31 cellular contexts compared by ENCODE assay signal in genomic region chr12:41364211-41364610, GRCh38.
DNase-seq lines count a peak whose midpoint lies in the region; ATAC-seq and TF ChIP-seq lines count a peak whose summit lies in the region.
"Had no signal": no experiment of that assay in that cellular context is flagged by ENCODE, and none has a peak within 500 bp of the region (broad histone marks: within the 10 kb centered on the region; RNA-seq: fewer than 3 reads in every experiment).

No MANE protein-coding gene starts in this region.

- no peaks in the 10 kb centered on the region for H4K20me1 ChIP-seq in neural cell (ENCODE audit: insufficient read depth)
- H4K20me1 ChIP-seq: BLaER1; BLaER1 treated with 17β-estradiol and CSF1 and Interleukin-3, amounts not matched to agents 10 nM and 100 nM had no signal

- no peaks in the 10 kb centered on the region for H3K36me3 Mint-ChIP-seq in endodermal cell (ENCODE audit: low read depth)
- H3K36me3 Mint-ChIP-seq: CD14-positive monocyte; CD4-positive, alpha-beta memory T cell; CD4-positive, CD25-positive, alpha-beta regulatory T cell; CD8-positive, alpha-beta memory T cell; CD8-positive, alpha-beta T cell had no signal

- H3K4me3 ChIP-seq in endodermal cell (ENCODE audit: low read length) (no peak overlapping the region), neural cell (ENCODE audit: low read length) (no peak overlapping the region)
- H3K4me3 ChIP-seq: A549; BLaER1; BLaER1 treated with 17β-estradiol and CSF1 and Interleukin-3, amounts not matched to agents 10 nM and 100 nM had no signal

- H3K9me3 ChIP-seq in endodermal cell (ENCODE audit: control insufficient read depth, low read length) (peaks cover 6% of the 10 kb centered on the region), neural cell (ENCODE audit: low read length) (no peaks in the 10 kb centered on the region)
- H3K9me3 ChIP-seq: A549, BE2C, BLaER1, Caco-2 had no signal

- H3K27ac ChIP-seq in endodermal cell (ENCODE audit: low read depth, low read length) (peak overlapping the region; percentile 12), neural cell (ENCODE audit: low read length) (no peak overlapping the region)
- H3K27ac ChIP-seq: 22Rv1; A549; BLaER1; BLaER1 treated with 17β-estradiol and CSF1 and Interleukin-3, amounts not matched to agents 10 nM and 100 nM; C4-2B had no signal

- no peak overlapping the region for H2AFZ ChIP-seq in neural cell (ENCODE audit: low read depth, low read length)

- no peaks in the 10 kb centered on the region for H3K9me2 ChIP-seq in neural cell (ENCODE audit: insufficient read depth, low read length)

- DNase-seq in endodermal cell = no peak
- DNase-seq in NOMO-1 (lab: John Stamatoyannopoulos, UW; ENCODE audit: unreplicated experiment in 2 of 2) = no peak
- DNase-seq: 8988T; ACHN; AML-193; BE2C; C1 segment of cervical spinal cord; Caco-2; Calu3; CD4-positive, alpha-beta memory T cell; CD4-positive, alpha-beta T cell; CD4-positive, CD25-positive, alpha-beta regulatory T cell; CD8-positive, alpha-beta memory T cell; CD8-positive, alpha-beta T cell; COR-L47; DMS 273 treated with DMSO at 0.1 percent for 48 hours; DMS153; DMS53; DMS79; DMS79 treated with DMSO at 0.1 percent for 48 hours; DND-41; EL had no signal

- no peaks in the 10 kb centered on the region for H3K36me3 ChIP-seq in endodermal cell (ENCODE audit: control insufficient read depth, insufficient read depth, low read length)
- no peaks in the 10 kb centered on the region for H3K36me3 ChIP-seq in neural cell (ENCODE audit: insufficient read depth, low read length)
- H3K36me3 ChIP-seq: BE2C; BLaER1; BLaER1 treated with 17β-estradiol and CSF1 and Interleukin-3, amounts not matched to agents 10 nM and 100 nM had no signal

- peaks cover 1% of the 10 kb centered on the region for H3K27me3 Mint-ChIP-seq in endodermal cell (ENCODE audit: insufficient read depth)
- H3K27me3 Mint-ChIP-seq: B cell; CD4-positive, alpha-beta T cell; CD4-positive, CD25-positive, alpha-beta regulatory T cell; CD8-positive, alpha-beta memory T cell had no signal

- H3K9ac ChIP-seq in endodermal cell (ENCODE audit: extremely low read depth, low read length, poor library complexity, severe bottlenecking) (no peak overlapping the region), neural cell (ENCODE audit: low read length) (peak overlapping the region; percentile 15)
- H3K9ac ChIP-seq: BLaER1; BLaER1 treated with 17β-estradiol and CSF1 and Interleukin-3, amounts not matched to agents 10 nM and 100 nM had no signal

- no peak for ATAC-seq in HG03521 (IDR thresholded peaks at IDR 0.05; ENCODE audit: unreplicated experiment)
- ATAC-seq: A549; CD8-positive, alpha-beta T cell had no signal

- H3K27me3 ChIP-seq in endodermal cell (ENCODE audit: control insufficient read depth, insufficient read depth, low read length, poor library complexity, severe bottlenecking) = no peaks in the 10 kb centered on the region
- no peaks in the 10 kb centered on the region for H3K27me3 ChIP-seq in neural cell (ENCODE audit: insufficient read depth, low read depth, low read length)
- H3K27me3 ChIP-seq: BE2C; BLaER1; BLaER1 treated with 17β-estradiol and CSF1 and Interleukin-3, amounts not matched to agents 10 nM and 100 nM had no signal

- peaks cover 9% of the 10 kb centered on the region for H3K4me1 ChIP-seq in endodermal cell (ENCODE audit: control insufficient read depth, insufficient read depth, low read length)
- H3K4me1 ChIP-seq: A549; BE2C; BLaER1; BLaER1 treated with 17β-estradiol and CSF1 and Interleukin-3, amounts not matched to agents 10 nM and 100 nM; Caco-2 had no signal

- H3K9me3 Mint-ChIP-seq in endodermal cell = no peaks in the 10 kb centered on the region
- H3K9me3 Mint-ChIP-seq: CD4-positive, alpha-beta memory T cell; CD4-positive, alpha-beta T cell had no signal

- no peak overlapping the region for H3K27ac Mint-ChIP-seq in endodermal cell
- H3K27ac Mint-ChIP-seq: B cell; CD14-positive monocyte; CD4-positive, alpha-beta memory T cell; CD4-positive, alpha-beta T cell; CD4-positive, CD25-positive, alpha-beta regulatory T cell; CD8-positive, alpha-beta memory T cell; CD8-positive, alpha-beta T cell had no signal

- peaks cover 4% of the 10 kb centered on the region for H3F3A ChIP-seq in neural cell (ENCODE audit: insufficient read depth, low read length, poor library complexity, severe bottlenecking)

- H3K4me1 Mint-ChIP-seq in endodermal cell = peaks cover 20% of the 10 kb centered on the region
- H3K4me1 Mint-ChIP-seq: B cell; CD14-positive monocyte; CD4-positive, alpha-beta memory T cell; CD4-positive, CD25-positive, alpha-beta regulatory T cell; CD8-positive, alpha-beta memory T cell had no signal

- WGBS in endodermal cell (ENCODE audit: insufficient coverage in 1 of 2, insufficient read length in 1 of 2), 2 experiments = no CpG with 5 or more reads among the region's 1 CpG

- TF ChIP-seq EP300 in neural cell (conservative IDR thresholded peaks at IDR 0.05; ENCODE audit: poor library complexity, severe bottlenecking) = peak; percentile 95

- no peak overlapping the region for H3K4me3 Mint-ChIP-seq in endodermal cell
- H3K4me3 Mint-ChIP-seq: B cell; CD14-positive monocyte; CD4-positive, alpha-beta memory T cell; CD4-positive, alpha-beta T cell; CD4-positive, CD25-positive, alpha-beta regulatory T cell; CD8-positive, alpha-beta memory T cell; CD8-positive, alpha-beta T cell had no signal

- H3K4me2 ChIP-seq in neural cell (ENCODE audit: low read length) = no peak overlapping the region
- H3K4me2 ChIP-seq: A549; BLaER1; BLaER1 treated with 17β-estradiol and CSF1 and Interleukin-3, amounts not matched to agents 10 nM and 100 nM had no signal

- no peaks in the 10 kb centered on the region for H3K79me2 ChIP-seq in neural cell (replicated peaks; ENCODE audit: insufficient read depth, low read length)

- no peak for TF ChIP-seq CTCF in endodermal cell (conservative IDR thresholded peaks at IDR 0.05)
- TF ChIP-seq CTCF in neural cell (IDR thresholded peaks at IDR 0.05; ENCODE audit: poor library complexity, severe bottlenecking) = no peak

- no peak for TF ChIP-seq RAD21 in neural cell (conservative IDR thresholded peaks at IDR 0.05)

TF ChIP-seq in neural cell, 6 proteins besides CTCF, POLR2A, EP300 and RAD21:
- TF ChIP-seq POLR2AphosphoS5 (IDR thresholded peaks at IDR 0.05) (peak; percentile 72), SMC3 (conservative IDR thresholded peaks at IDR 0.05; ENCODE audit: poor library complexity) (no peak)
